ENCODE assay signal across 15 cellular contexts in the genomic region with DNA sequence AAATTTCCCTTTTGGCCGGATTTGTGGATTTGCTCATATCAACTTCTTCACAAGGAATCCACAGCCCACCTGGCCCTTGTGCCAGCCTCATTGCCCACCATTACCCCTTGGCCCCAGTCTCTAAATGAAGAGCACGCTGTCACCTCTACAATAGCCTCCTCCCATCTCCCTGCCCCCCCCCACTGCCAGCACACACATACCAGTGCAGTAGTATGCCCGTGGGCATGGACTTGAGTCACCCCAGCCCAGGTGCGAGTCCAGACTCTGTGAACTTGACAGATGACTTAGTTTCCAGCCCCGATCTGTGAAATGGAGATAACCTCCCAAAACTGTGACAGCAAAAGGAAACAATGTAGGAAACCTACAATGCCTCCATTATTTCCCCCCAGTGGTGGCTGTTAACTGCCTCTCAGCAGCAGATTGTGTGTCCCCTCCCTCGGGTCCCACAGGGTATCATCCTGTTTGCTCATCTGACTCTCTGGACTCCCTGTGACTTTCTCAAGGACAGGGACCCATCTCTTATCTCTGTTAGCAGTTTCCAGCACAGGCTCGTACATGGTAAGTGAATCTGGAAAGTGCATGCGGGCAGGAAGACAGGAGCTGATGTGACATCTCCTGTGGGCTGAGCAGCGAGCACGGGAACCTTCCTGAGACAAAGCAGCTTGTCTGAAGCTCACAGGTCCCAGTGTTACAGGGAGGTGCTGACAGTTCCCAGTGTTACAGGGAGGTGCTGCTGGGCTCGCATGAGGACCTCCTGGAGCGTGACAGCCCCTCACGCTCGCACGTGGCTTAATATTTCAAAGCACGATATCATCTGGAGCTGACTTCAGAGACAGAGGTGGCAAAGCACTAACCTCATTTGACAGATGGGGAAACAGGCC. TPM values are rescaled to one million over a fixed set of nuclear protein-coding genes. Genes with fewer than 3 reads are reported as not detected.
DNase-seq lines count a peak whose midpoint lies in the region; ATAC-seq and TF ChIP-seq lines count a peak whose summit lies in the region.
"Had no signal": no experiment of that assay in that cellular context is flagged by ENCODE, and none has a peak within 500 bp of the region (broad histone marks: within the 10 kb centered on the region; RNA-seq: fewer than 3 reads in every experiment).

No MANE protein-coding gene starts in this region.

- TF ChIP-seq CTCF in DND-41 (IDR thresholded peaks at IDR 0.05; ENCODE audit: borderline replicate concordance, extremely low read depth, low read length, poor library complexity, severe bottlenecking) (no peak), OCI-LY7 (conservative IDR thresholded peaks at IDR 0.05; ENCODE audit: low read length) (no peak)

- H3K9me2 ChIP-seq in OCI-LY7 (ENCODE audit: insufficient read depth, low read length): no peaks in the 10 kb centered on the region

- H4K8ac ChIP-seq in trophoblast cell (ENCODE audit: low read depth, low read length): no peak overlapping the region

- 0 out of 2 replicates have a peak overlapping the region, but pooled peaks have one; percentile 22 for H2AFZ ChIP-seq in DND-41 (ENCODE audit: low read depth, low read length)
- H2AFZ ChIP-seq in OCI-LY7 (ENCODE audit: low read length): peak overlapping the region; percentile 42
- no peak overlapping the region for H2AFZ ChIP-seq in trophoblast cell (ENCODE audit: insufficient read depth, low read length, poor library complexity)

- H3K36me3 Mint-ChIP-seq in activated naive CD4-positive, alpha-beta T cell treated with anti-CD3 and anti-CD28 coated beads, Interleukin-2, amount 50 U/mL, for 24 hours: peaks cover under 1% of the 10 kb centered on the region

- no peak overlapping the region for H3K4me3 Mint-ChIP-seq in activated naive CD4-positive, alpha-beta T cell treated with anti-CD3 and anti-CD28 coated beads, Interleukin-2, amount 50 U/mL, for 24 hours
- H3K4me3 Mint-ChIP-seq: stimulated activated naive CD8-positive, alpha-beta T cell treated with anti-CD3 and anti-CD28 coated beads, Interleukin-15, Interleukin-2, amounts not matched to agents 100 ng/mL and 50 ng/mL, for 24 hours had no signal

- H3K36me3 ChIP-seq in DND-41 (ENCODE audit: insufficient read depth, low read length) (peaks cover 4% of the 10 kb centered on the region), OCI-LY7 (ENCODE audit: insufficient read depth, low read length) (no peaks in the 10 kb centered on the region), trophoblast cell (ENCODE audit: control insufficient read depth in 1 of 2, insufficient read depth in 2 of 2, low read length in 2 of 2) (no peaks in the 10 kb centered on the region)
- H3K36me3 ChIP-seq: Peyer's patch had no signal

- intact Hi-C loops in OCI-LY7 (cut with micrococcal nuclease; ENCODE audit: unreplicated experiment): no loop called here

- POLR2A ChIA-PET in OCI-LY7 (lab: Charles Lee): interaction anchor here (1.3 to 1.6 kb wide), 2 partner anchors 51 to 86 kb away, joined by 3 read pairs; no protein-coding TSS in a partner anchor

- H3K14ac ChIP-seq in trophoblast cell (ENCODE audit: low read length): no peak overlapping the region

- no peak overlapping the region for H3K18ac ChIP-seq in trophoblast cell (ENCODE audit: low read length)

- H4K91ac ChIP-seq in trophoblast cell (ENCODE audit: low read depth, low read length): no peak overlapping the region

- H3K4me1 ChIP-seq in DND-41 (ENCODE audit: insufficient read depth, low read length): peaks cover 51% of the 10 kb centered on the region
- peaks cover 66% of the 10 kb centered on the region for H3K4me1 ChIP-seq in OCI-LY7 (ENCODE audit: insufficient read depth, low read length, poor library complexity, severe bottlenecking)
- peaks cover 12 to 14% of the 10 kb centered on the region in 2 experiments for H3K4me1 ChIP-seq in trophoblast cell (ENCODE audit: control insufficient read depth in 1 of 2, insufficient read depth in 2 of 2, low read length in 2 of 2)

- H3K9me3 ChIP-seq in DND-41 (ENCODE audit: insufficient read depth, low read length, severe bottlenecking): no peaks in the 10 kb centered on the region
- H3K9me3 ChIP-seq in OCI-LY7 (ENCODE audit: low read length): no peaks in the 10 kb centered on the region
- H3K9me3 ChIP-seq in trophoblast cell (ENCODE audit: insufficient read depth, low read depth, low read length): peaks cover 8% of the 10 kb centered on the region
- H3K9me3 ChIP-seq: Caco-2, Peyer's patch had no signal

- no peak overlapping the region for H4K12ac ChIP-seq in trophoblast cell (ENCODE audit: low read depth, low read length)

- no CpG with 5 or more reads among the region's 16 CpGs for WGBS in trophoblast cell (ENCODE audit: extremely low coverage, insufficient coverage, insufficient read length)

- CTCF ChIA-PET in OCI-LY7 (lab: Charles Lee; ENCODE audit: unreplicated experiment): no interaction called here

- H2BK12ac ChIP-seq in trophoblast cell (ENCODE audit: low read length): no peak overlapping the region

- H3K4ac ChIP-seq in trophoblast cell (ENCODE audit: low read depth, low read length): no peak overlapping the region

- H3K27me3 ChIP-seq in DND-41 (ENCODE audit: insufficient read depth, low read length, poor library complexity) (no peaks in the 10 kb centered on the region), trophoblast cell (ENCODE audit: insufficient read depth, low read length) (peaks cover 2% of the 10 kb centered on the region)
- H3K27me3 ChIP-seq: dorsolateral prefrontal cortex, Peyer's patch had no signal

- peak overlapping the region; percentile 81 for H3K27ac Mint-ChIP-seq in activated naive CD4-positive, alpha-beta T cell treated with anti-CD3 and anti-CD28 coated beads, Interleukin-2, amount 50 U/mL, for 24 hours

- DNase-seq in DND-41 (peak; percentile 56), OCI-LY7 (ENCODE audit: low spot score) (peak; percentile 31), trophoblast cell (peak; percentile 81 to 82), SW 1271 (lab: John Stamatoyannopoulos, UW) (no peak), dedifferentiated amniotic fluid mesenchymal stem cell (ENCODE audit: extremely low spot score) (no peak), DMS114 treated with DMSO at 0.1 percent for 48 hours (lab: John Stamatoyannopoulos, UW; ENCODE audit: unreplicated experiment) (no peak), activated gamma-delta T cell treated with Interleukin-2 at 50 U/mL for 16 hours (no peak)
- DNase-seq: foreskin melanocyte, H7 had no signal

- no peak overlapping the region for H3K23ac ChIP-seq in trophoblast cell (ENCODE audit: low read length)

- H3K4me1 Mint-ChIP-seq in activated naive CD4-positive, alpha-beta T cell treated with anti-CD3 and anti-CD28 coated beads, Interleukin-2, amount 50 U/mL, for 24 hours: peaks cover 68% of the 10 kb centered on the region

- H3K4me3 ChIP-seq in DND-41 (ENCODE audit: low read depth in 1 of 2, low read length in 2 of 2): no peak overlapping the region
- no peak overlapping the region for H3K4me3 ChIP-seq in OCI-LY7 (ENCODE audit: low read depth, low read length, poor library complexity, severe bottlenecking)
- peak overlapping the region; percentile 1 for H3K4me3 ChIP-seq in trophoblast cell (ENCODE audit: low read depth, low read length)
- H3K4me3 ChIP-seq: dorsolateral prefrontal cortex, Peyer's patch had no signal

- H3K9me3 Mint-ChIP-seq in activated naive CD4-positive, alpha-beta T cell treated with anti-CD3 and anti-CD28 coated beads, Interleukin-2, amount 50 U/mL, for 24 hours: no peaks in the 10 kb centered on the region
- H3K9me3 Mint-ChIP-seq: stimulated activated naive CD8-positive, alpha-beta T cell treated with anti-CD3 and anti-CD28 coated beads, Interleukin-15, Interleukin-2, amounts not matched to agents 100 ng/mL and 50 ng/mL, for 24 hours had no signal

- no peak overlapping the region for H2BK5ac ChIP-seq in trophoblast cell (ENCODE audit: low read depth, low read length, poor library complexity)

- H2BK120ac ChIP-seq in trophoblast cell (ENCODE audit: insufficient read depth, low read length, poor library complexity): no peak overlapping the region

- H3K9ac ChIP-seq in DND-41 (ENCODE audit: low read depth, low read length): no peak overlapping the region
- no peak overlapping the region for H3K9ac ChIP-seq in trophoblast cell (ENCODE audit: low read length)
- H3K9ac ChIP-seq: KMS-11 had no signal

- no TSS peak for BruUV-seq in OCI-LY7 (replicated peaks; lab: Mats Ljungman, UMichigan)

- H3K79me1 ChIP-seq in trophoblast cell (ENCODE audit: low read length): peaks cover 8% of the 10 kb centered on the region

- no peak overlapping the region for H2AK5ac ChIP-seq in trophoblast cell (ENCODE audit: low read length)

- H3K27me3 Mint-ChIP-seq in activated naive CD4-positive, alpha-beta T cell treated with anti-CD3 and anti-CD28 coated beads, Interleukin-2, amount 50 U/mL, for 24 hours: no peaks in the 10 kb centered on the region
- H3K27me3 Mint-ChIP-seq: stimulated activated naive CD8-positive, alpha-beta T cell treated with anti-CD3 and anti-CD28 coated beads, Interleukin-15, Interleukin-2, amounts not matched to agents 100 ng/mL and 50 ng/mL, for 24 hours had no signal

- ATAC-seq in DND-41 (ENCODE audit: insufficient read depth, low read depth): no peak

- H3K79me2 ChIP-seq in DND-41 (ENCODE audit: insufficient read depth, low read length) (peaks cover 17% of the 10 kb centered on the region), OCI-LY7 (ENCODE audit: insufficient read depth, low read depth, low read length) (peaks cover 4% of the 10 kb centered on the region), trophoblast cell (ENCODE audit: control insufficient read depth, insufficient read depth, low read length, poor library complexity) (peaks cover 4% of the 10 kb centered on the region)

- H3K27ac ChIP-seq in DND-41 (ENCODE audit: low read length) (peak overlapping the region; percentile 21), OCI-LY7 (ENCODE audit: low read depth, low read length, poor library complexity, severe bottlenecking) (no peak overlapping the region), trophoblast cell (ENCODE audit: low read depth, low read length) (no peak overlapping the region)
- H3K27ac ChIP-seq: dorsolateral prefrontal cortex, KMS-11, Peyer's patch had no signal

- H3K4me2 ChIP-seq in DND-41 (ENCODE audit: insufficient read depth, low read length) (no peak overlapping the region), OCI-LY7 (ENCODE audit: low read length) (peak overlapping the region; percentile 85), trophoblast cell (ENCODE audit: low read length) (no peak overlapping the region)
- H3K4me2 ChIP-seq: KMS-11 had no signal

- H4K20me1 ChIP-seq in DND-41 (ENCODE audit: insufficient read depth, low read length): no peaks in the 10 kb centered on the region
- H4K20me1 ChIP-seq in OCI-LY7 (ENCODE audit: insufficient read depth, low read length): no peaks in the 10 kb centered on the region

RNA-seq across cellular contexts. Expression of gene TMEM185B, which starts 4.2 kb away (rescaled TPM):
- total RNA-seq in OCI-LY7 (2014; rRNA removed; shearing (Covaris generic)): 28.7 and 30.2 TPM in 2 replicates
- 21.4 and 24.4 TPM in 2 replicates for total RNA-seq in OCI-LY7 (2022)
- polyA plus RNA-seq in trophoblast cell (2013): 10.6 and 10.8 TPM in 2 replicates

RNA-seq across cellular contexts. Expression of gene RALB, which starts 25.3 kb away (rescaled TPM):
- total RNA-seq in OCI-LY7 (2014; rRNA removed; shearing (Covaris generic)): 13.7 and 16.2 TPM in 2 replicates
- 22.8 and 23.6 TPM in 2 replicates for total RNA-seq in OCI-LY7 (2022)
- 61.1 and 61.5 TPM in 2 replicates for polyA plus RNA-seq in trophoblast cell (2013)

Comparison
In these comparisons a context has a peak if more than half of its experiments do, and no peak if none do; other contexts are left out.
1. DNase-seq: peak in DND-41 (single experiment), OCI-LY7 (single experiment) and trophoblast cell (2 of 2); none in SW 1271 (0 of 2), dedifferentiated amniotic fluid mesenchymal stem cell (single experiment), DMS114 treated with DMSO at 0.1 percent for 48 hours (single experiment) and activated gamma-delta T cell treated with Interleukin-2 at 50 U/mL for 16 hours (single experiment).